ENCODE assay signal across 5 cellular contexts in the genomic region with DNA sequence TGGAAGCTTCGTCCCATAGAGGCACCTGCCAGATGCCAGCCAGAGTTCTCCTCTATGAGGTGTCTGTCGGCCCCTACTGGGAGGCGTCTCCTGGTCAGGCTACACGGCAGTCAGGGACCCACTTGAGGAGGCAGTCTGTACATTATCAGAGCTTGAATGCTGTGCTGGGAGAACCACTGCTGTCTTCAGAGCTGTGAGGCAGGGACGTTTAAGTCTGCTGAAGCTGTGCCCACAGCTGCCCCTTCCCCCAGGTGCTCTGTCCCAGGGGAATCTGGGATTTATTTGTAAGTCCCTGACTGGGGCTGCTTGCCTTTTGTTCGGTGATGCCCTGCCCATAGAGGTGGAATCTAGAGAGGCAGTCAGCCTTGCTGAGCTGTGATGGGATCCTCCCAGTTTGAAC.
"Had no signal": no experiment of that assay in that cellular context is flagged by ENCODE, and none has a peak within 500 bp of the region (broad histone marks: within the 10 kb centered on the region; RNA-seq: fewer than 3 reads in every experiment).

No MANE protein-coding gene starts in this region.

- DNase-seq: H9, HCEC 1CT, IMR-90 had no signal

- ATAC-seq: GM23338, K562 had no signal

- H3K4me3 Mint-ChIP-seq: GM23338, H9 had no signal

- H3K27ac Mint-ChIP-seq: GM23338, H9 had no signal

- H3K4me3 ChIP-seq: GM23338, K562 had no signal
